Comparison of ENCODE assay signal across 13 cellular contexts in genomic region chr12:110304061-110304551, GRCh38. TPM values are rescaled to one million over a fixed set of nuclear protein-coding genes. Genes with fewer than 3 reads are reported as not detected.
DNase-seq lines count a peak whose midpoint lies in the region; ATAC-seq and TF ChIP-seq lines count a peak whose summit lies in the region.
"Had no signal": no experiment of that assay in that cellular context is flagged by ENCODE, and none has a peak within 500 bp of the region (broad histone marks: within the 10 kb centered on the region; RNA-seq: fewer than 3 reads in every experiment).

No MANE protein-coding gene starts in this region.

- WGBS in gastroesophageal sphincter (ENCODE audit: low coverage in 1 of 2), 2 donors: 13 to 24% methylated on average over 4 of the region's 4 CpGs

- peak overlapping the region in 3 of 5 experiments; percentile 40 to 78 (median 44) for H3K27ac Mint-ChIP-seq in brain
- H3K27ac Mint-ChIP-seq: activated CD4-positive, alpha-beta T cell treated with anti-CD3 and anti-CD28 coated beads for 36 hours; activated naive CD8-positive, alpha-beta T cell had no signal

- H3K27ac ChIP-seq in gastroesophageal sphincter: peak overlapping the region in 3 of 4 donors; percentile 48 to 56 (median 49)

- peaks cover 87% of the 10 kb centered on the region for H3K36me3 Mint-ChIP-seq in brain

- no peak for TF ChIP-seq EP300 in gastroesophageal sphincter (IDR thresholded peaks at IDR 0.05)

- ATAC-seq in gastroesophageal sphincter (no peak), HG02840 (IDR thresholded peaks at IDR 0.05; ENCODE audit: low FRiP score, unreplicated experiment) (no peak)
- ATAC-seq: activated CD4-positive, alpha-beta T cell treated with anti-CD3 and anti-CD28 coated beads for 36 hours had no signal

- no peak for TF ChIP-seq POLR2A in gastroesophageal sphincter (IDR thresholded peaks at IDR 0.05)

- no peak overlapping the region for H3K4me3 ChIP-seq in AG10803 (ENCODE audit: low read length)
- no peak overlapping the region for H3K4me3 ChIP-seq in gastroesophageal sphincter

- no peaks in the 10 kb centered on the region for H3K27me3 ChIP-seq in gastroesophageal sphincter

- TF ChIP-seq CTCF in AG10803 (conservative IDR thresholded peaks at IDR 0.05; ENCODE audit: low read length) (no peak), brain (conservative IDR thresholded peaks at IDR 0.05) (no peak), gastroesophageal sphincter (IDR thresholded peaks at IDR 0.05) (no peak), GM10266 (IDR thresholded peaks at IDR 0.05; ENCODE audit: control insufficient read depth, insufficient read depth, low read depth, missing control alignments) (no peak)

- DNase-seq in AG10803 (ENCODE audit: low read depth) (peak; percentile 48), M059J (ENCODE audit: low read depth) (peak; percentile 58), NCI-H524 treated with DMSO at 0.1 percent for 48 hours (lab: John Stamatoyannopoulos, UW) (no peak), GM10266 (ENCODE audit: extremely low spot score) (no peak), COLO668 (lab: John Stamatoyannopoulos, UW; ENCODE audit: unreplicated experiment) (no peak)
- DNase-seq: activated CD4-positive, alpha-beta T cell treated with anti-CD3 and anti-CD28 coated beads for 36 hours; kidney glomerular epithelial cell; NCI-H524; nucleus accumbens had no signal

- no peaks in the 10 kb centered on the region for H3K9me3 Mint-ChIP-seq in brain

- H3K4me1 Mint-ChIP-seq in brain: peaks cover 24% of the 10 kb centered on the region

- H3K9me3 ChIP-seq in gastroesophageal sphincter: no peaks in the 10 kb centered on the region

- H3K4me1 ChIP-seq in gastroesophageal sphincter: peaks cover 9 to 90% (median 28%) of the 10 kb centered on the region in 3 donors

- peaks cover 3% of the 10 kb centered on the region for H3K27me3 Mint-ChIP-seq in brain
- H3K27me3 Mint-ChIP-seq: activated CD4-positive, alpha-beta T cell treated with anti-CD3 and anti-CD28 coated beads for 36 hours; activated naive CD8-positive, alpha-beta T cell had no signal

- H3K36me3 ChIP-seq in gastroesophageal sphincter: peaks cover 0 to 43% of the 10 kb centered on the region in 2 donors

- no peak overlapping the region for H3K4me3 Mint-ChIP-seq in brain
- H3K4me3 Mint-ChIP-seq: activated CD4-positive, alpha-beta T cell treated with anti-CD3 and anti-CD28 coated beads for 36 hours; activated naive CD8-positive, alpha-beta T cell had no signal

RNA-seq across cellular contexts. Expression of gene ATP2A2, which starts 23.1 kb away (rescaled TPM):
- 86.9 and 140 TPM in 2 replicates for total RNA-seq in M059J (2014; rRNA removed; shearing (Covaris generic))
- 139 TPM for polyA plus RNA-seq in brain (ENCODE audit: insufficient read depth, low read depth, low replicate concordance)
- 100 to 1,000 TPM; 118 to 233 (median 163) TPM for total RNA-seq in gastroesophageal sphincter

Comparison
In these comparisons a context has a peak if more than half of its experiments do, and no peak if none do; other contexts are left out.
1. DNase-seq: peak in AG10803 (single experiment) and M059J (single experiment); none in NCI-H524 treated with DMSO at 0.1 percent for 48 hours (single experiment), GM10266 (single experiment) and COLO668 (single experiment).